In genomic region chr3:174342206-174342605, GRCh38 we compare ENCODE assay signal across 24 cellular contexts.
"Had no signal": no experiment of that assay in that cellular context is flagged by ENCODE, and none has a peak within 500 bp of the region (broad histone marks: within the 10 kb centered on the region; RNA-seq: fewer than 3 reads in every experiment).

No MANE protein-coding gene starts in this region.

- H3K36me3 Mint-ChIP-seq: activated naive CD4-positive, alpha-beta T cell treated with anti-CD3 and anti-CD28 coated beads, Interleukin-2, amount 50 U/mL, for 72 hours; naive B cell; WTC11 had no signal

- DNase-seq: activated naive CD4-positive, alpha-beta T cell; activated T-cell treated with anti-CD3 and anti-CD28 coated beads for 4 hours; activated T-cell treated with anti-CD3 and anti-CD28 coated beads, Interleukin-2, amount 50 U/mL, for 72 hours; dermis blood vessel endothelial cell; effector CD4-positive, alpha-beta T cell; foreskin melanocyte; heart right ventricle; kidney glomerular epithelial cell; left lung; mucosa of descending colon; naive B cell; pancreas; psoas muscle; sigmoid colon; stimulated activated CD4-positive, alpha-beta T cell treated with anti-CD3 and anti-CD28 coated beads, Interleukin-15, amount 100 ng/mL, for 24 hours; stimulated activated CD4-positive, alpha-beta T cell treated with anti-CD3 and anti-CD28 coated beads, Interleukin-2, amount 100 ng/mL, for 24 hours; stimulated activated naive CD4-positive, alpha-beta T cell; T-helper 17 cell; T1000; transverse colon had no signal

- H3K4me3 ChIP-seq: esophagus muscularis mucosa, heart right ventricle, left lung, lung, mucosa of descending colon, pancreas, psoas muscle, sigmoid colon, transverse colon had no signal

- H3K27me3 ChIP-seq: esophagus muscularis mucosa, heart right ventricle, left lung, pancreas, sigmoid colon, transverse colon had no signal

- H3K9me3 Mint-ChIP-seq: naive B cell had no signal

- H3K27ac Mint-ChIP-seq: activated naive CD4-positive, alpha-beta T cell treated with anti-CD3 and anti-CD28 coated beads, Interleukin-2, amount 50 U/mL, for 72 hours; activated T-cell treated with anti-CD3 and anti-CD28 coated beads, Interleukin-2, amount 50 U/mL, for 72 hours; naive B cell; T-helper 17 cell; WTC11 had no signal

- H3K27ac ChIP-seq: esophagus muscularis mucosa, heart right ventricle, left lung, pancreas, psoas muscle, sigmoid colon, transverse colon had no signal

- H3K4me1 Mint-ChIP-seq: naive B cell, T-helper 17 cell had no signal

- H3K4me3 Mint-ChIP-seq: activated T-cell treated with anti-CD3 and anti-CD28 coated beads, Interleukin-2, amount 50 U/mL, for 72 hours; naive B cell; T-helper 17 cell; WTC11 had no signal

- H3K27me3 Mint-ChIP-seq: naive B cell, T-helper 17 cell had no signal

- H3K36me3 ChIP-seq: esophagus muscularis mucosa, heart right ventricle, left lung, pancreas, sigmoid colon, transverse colon had no signal

- H3K4me1 ChIP-seq: esophagus muscularis mucosa, pancreas, psoas muscle, sigmoid colon, transverse colon had no signal

- H3K9me3 ChIP-seq: esophagus muscularis mucosa, heart right ventricle, left lung, mucosa of descending colon, pancreas, psoas muscle, sigmoid colon, transverse colon had no signal
